Comparison of ENCODE assay signal across 17 cellular contexts in the genomic region with DNA sequence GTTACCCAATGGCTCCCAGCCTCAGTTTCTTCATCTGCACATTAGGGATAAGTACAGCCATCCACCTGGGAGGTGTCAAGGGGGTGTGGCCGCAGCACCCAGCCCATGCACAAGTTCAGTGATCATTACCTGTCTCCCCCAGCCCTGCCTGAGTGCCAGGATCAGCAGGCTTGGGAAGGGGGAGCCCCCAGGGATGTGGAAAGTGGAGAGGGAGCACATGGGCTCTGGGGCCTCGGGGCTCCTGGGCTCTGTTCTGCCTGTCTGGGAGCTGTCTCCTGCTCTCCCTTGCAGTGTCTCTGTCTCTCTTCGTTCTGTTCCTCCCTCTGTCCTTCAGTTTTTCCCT. TPM values are rescaled to one million over a fixed set of nuclear protein-coding genes. Genes with fewer than 3 reads are reported as not detected.
DNase-seq lines count a peak whose midpoint lies in the region; ATAC-seq and TF ChIP-seq lines count a peak whose summit lies in the region.
"Had no signal": no experiment of that assay in that cellular context is flagged by ENCODE, and none has a peak within 500 bp of the region (broad histone marks: within the 10 kb centered on the region; RNA-seq: fewer than 3 reads in every experiment).

No MANE protein-coding gene starts in this region.

- no peak overlapping the region for H3K4me3 Mint-ChIP-seq in activated CD8-positive, alpha-beta memory T cell treated with anti-CD3 and anti-CD28 coated beads, Interleukin-2, amount 10 ng/mL, durations not matched to agents 7 days and 5 days
- no peak overlapping the region for H3K4me3 Mint-ChIP-seq in neural crest cell
- no peak overlapping the region for H3K4me3 Mint-ChIP-seq in stimulated activated memory B cell treated with anti-CD40 and anti-IgM and Interleukin-4, amounts not matched to agents 10 μg/mL and 1 μg/mL and 100 μg/mL, for 72 hours

- H3K9me3 ChIP-seq in tibial nerve: no peaks in the 10 kb centered on the region
- H3K9me3 ChIP-seq: HAP-1, SJSA1 had no signal

- TF ChIP-seq CTCF in coronary artery (IDR thresholded peaks at IDR 0.05) (no peak), neural crest cell (conservative IDR thresholded peaks at IDR 0.05) (no peak), tibial nerve (IDR thresholded peaks at IDR 0.05) (no peak)

- H3K4me1 Mint-ChIP-seq in activated CD8-positive, alpha-beta memory T cell treated with anti-CD3 and anti-CD28 coated beads, Interleukin-2, amount 10 ng/mL, durations not matched to agents 7 days and 5 days: peaks cover 3% of the 10 kb centered on the region
- H3K4me1 Mint-ChIP-seq in neural crest cell: peaks cover 15% of the 10 kb centered on the region
- H3K4me1 Mint-ChIP-seq in stimulated activated memory B cell treated with anti-CD40 and anti-IgM and Interleukin-4, amounts not matched to agents 10 μg/mL and 1 μg/mL and 100 μg/mL, for 72 hours: peaks cover 16% of the 10 kb centered on the region

- H3K27ac Mint-ChIP-seq in activated CD8-positive, alpha-beta memory T cell treated with anti-CD3 and anti-CD28 coated beads, Interleukin-2, amount 10 ng/mL, durations not matched to agents 7 days and 5 days: no peak overlapping the region
- peak overlapping the region; percentile 1 for H3K27ac Mint-ChIP-seq in neural crest cell (ENCODE audit: unreplicated experiment)
- peak overlapping the region; percentile 4 for H3K27ac Mint-ChIP-seq in stimulated activated memory B cell treated with anti-CD40 and anti-IgM and Interleukin-4, amounts not matched to agents 10 μg/mL and 1 μg/mL and 100 μg/mL, for 72 hours

- no peaks in the 10 kb centered on the region for H3K36me3 Mint-ChIP-seq in activated CD8-positive, alpha-beta memory T cell treated with anti-CD3 and anti-CD28 coated beads, Interleukin-2, amount 10 ng/mL, durations not matched to agents 7 days and 5 days
- H3K36me3 Mint-ChIP-seq in neural crest cell (ENCODE audit: low read depth): no peaks in the 10 kb centered on the region
- no peaks in the 10 kb centered on the region for H3K36me3 Mint-ChIP-seq in stimulated activated memory B cell treated with anti-CD40 and anti-IgM and Interleukin-4, amounts not matched to agents 10 μg/mL and 1 μg/mL and 100 μg/mL, for 72 hours

- no peak for ATAC-seq in activated CD8-positive, alpha-beta memory T cell treated with anti-CD3 and anti-CD28 coated beads, Interleukin-2, amount 10 ng/mL, durations not matched to agents 7 days and 5 days
- no peak for ATAC-seq in stimulated activated memory B cell treated with anti-CD40 and anti-IgM and Interleukin-4, amounts not matched to agents 10 μg/mL and 1 μg/mL and 100 μg/mL, for 72 hours
- ATAC-seq in GM18517 (IDR thresholded peaks at IDR 0.05; ENCODE audit: unreplicated experiment): no peak

- no peak for TF ChIP-seq EP300 in tibial nerve (IDR thresholded peaks at IDR 0.05)

- no peak for TF ChIP-seq POLR2A in tibial nerve (IDR thresholded peaks at IDR 0.05)

- H3K4me3 ChIP-seq in coronary artery (no peak overlapping the region), tibial nerve (no peak overlapping the region)
- H3K4me3 ChIP-seq: HAP-1, SJSA1 had no signal

- DNase-seq in activated CD8-positive, alpha-beta memory T cell treated with anti-CD3 and anti-CD28 coated beads for 24 hours: peak; percentile 40
- DNase-seq in activated CD8-positive, alpha-beta memory T cell treated with anti-CD3 and anti-CD28 coated beads, Interleukin-2, amount 10 ng/mL, durations not matched to agents 7 days and 5 days: no peak
- DNase-seq in coronary artery (ENCODE audit: low spot score): peak; percentile 43
- no peak for DNase-seq in neural crest cell (ENCODE audit: low read depth, low spot score)
- no peak for DNase-seq in tibial nerve (ENCODE audit: low spot score in 2 of 2)
- DNase-seq in NOMO-1 (lab: John Stamatoyannopoulos, UW; ENCODE audit: unreplicated experiment in 2 of 2): no peak
- DNase-seq: C1 segment of cervical spinal cord, DMS153, EL, NCI-H1436 treated with DMSO at 0.1 percent for 48 hours, NCI-H2081, NCI-H510A treated with DMSO at 0.1 percent for 48 hours had no signal

- H3K27ac ChIP-seq in coronary artery (no peak overlapping the region), tibial nerve (no peak overlapping the region)
- H3K27ac ChIP-seq: 22Rv1, SJSA1 had no signal

- no peaks in the 10 kb centered on the region for H3K9me3 Mint-ChIP-seq in activated CD8-positive, alpha-beta memory T cell treated with anti-CD3 and anti-CD28 coated beads, Interleukin-2, amount 10 ng/mL, durations not matched to agents 7 days and 5 days (ENCODE audit: low read depth)
- H3K9me3 Mint-ChIP-seq in neural crest cell: no peaks in the 10 kb centered on the region
- peaks cover 4% of the 10 kb centered on the region for H3K9me3 Mint-ChIP-seq in stimulated activated memory B cell treated with anti-CD40 and anti-IgM and Interleukin-4, amounts not matched to agents 10 μg/mL and 1 μg/mL and 100 μg/mL, for 72 hours

- peaks cover 0 to 6% (median 0%) of the 10 kb centered on the region in 4 donors for H3K4me1 ChIP-seq in tibial nerve
- H3K4me1 ChIP-seq: HAP-1 had no signal

- H3K27me3 Mint-ChIP-seq in activated CD8-positive, alpha-beta memory T cell treated with anti-CD3 and anti-CD28 coated beads, Interleukin-2, amount 10 ng/mL, durations not matched to agents 7 days and 5 days: peaks cover 10% of the 10 kb centered on the region
- no peaks in the 10 kb centered on the region for H3K27me3 Mint-ChIP-seq in neural crest cell (ENCODE audit: low read depth)
- no peaks in the 10 kb centered on the region for H3K27me3 Mint-ChIP-seq in stimulated activated memory B cell treated with anti-CD40 and anti-IgM and Interleukin-4, amounts not matched to agents 10 μg/mL and 1 μg/mL and 100 μg/mL, for 72 hours

- 67 to 69% methylated on average over 3 of the region's 3 CpGs for WGBS in tibial nerve, 2 donors

- CTCF ChIA-PET in activated CD8-positive, alpha-beta memory T cell treated with anti-CD3 and anti-CD28 coated beads, Interleukin-2, amount 10 ng/mL, durations not matched to agents 7 days and 5 days (lab: Charles Lee): no interaction called here

- no peaks in the 10 kb centered on the region for H3K36me3 ChIP-seq in tibial nerve
- H3K36me3 ChIP-seq: HAP-1, SJSA1 had no signal

- H3K27me3 ChIP-seq in tibial nerve: no peaks in the 10 kb centered on the region
- H3K27me3 ChIP-seq: SJSA1 had no signal

RNA-seq across cellular contexts. Expression of a gene that starts 10.8 kb away (rescaled TPM):
- not detected for total RNA-seq in activated CD8-positive, alpha-beta memory T cell treated with anti-CD3 and anti-CD28 coated beads, Interleukin-2, amount 10 ng/mL, durations not matched to agents 7 days and 5 days
- not detected in 2 replicates for total RNA-seq in neural crest cell
- total RNA-seq in tibial nerve: not detected

RNA-seq across cellular contexts. Expression of a gene that starts 54.8 kb away (rescaled TPM):
- total RNA-seq in activated CD8-positive, alpha-beta memory T cell treated with anti-CD3 and anti-CD28 coated beads, Interleukin-2, amount 10 ng/mL, durations not matched to agents 7 days and 5 days: not detected
- total RNA-seq in neural crest cell (not detected in 2 replicates), tibial nerve (not detected)

Comparison
In these comparisons a context has a peak if more than half of its experiments do, and no peak if none do; other contexts are left out.
1. DNase-seq: peak in activated CD8-positive, alpha-beta memory T cell treated with anti-CD3 and anti-CD28 coated beads for 24 hours (single experiment) and coronary artery (single experiment); none in activated CD8-positive, alpha-beta memory T cell treated with anti-CD3 and anti-CD28 coated beads, Interleukin-2, amount 10 ng/mL, durations not matched to agents 7 days and 5 days (single experiment), neural crest cell (single experiment), tibial nerve (0 of 2) and NOMO-1 (0 of 2).